ENCODE assay signal across 28 cellular contexts in genomic region chr7:127896683-127897082, GRCh38.
"Had no signal": no experiment of that assay in that cellular context is flagged by ENCODE, and none has a peak within 500 bp of the region (broad histone marks: within the 10 kb centered on the region; RNA-seq: fewer than 3 reads in every experiment).

No MANE protein-coding gene starts in this region.

- H3K27ac Mint-ChIP-seq: mesothelial cell of epicardium, naive B cell, nephron, neural progenitor cell, progenitor cell of endocrine pancreas had no signal

- H3K27me3 ChIP-seq: esophagus muscularis mucosa, foreskin keratinocyte, gastroesophageal sphincter, heart left ventricle, hepatocyte, left lung, neural progenitor cell, stomach, thyroid gland had no signal

- H3K9me3 ChIP-seq: esophagus muscularis mucosa, gastroesophageal sphincter, heart left ventricle, left lung, mucosa of descending colon, stomach, thyroid gland had no signal

- H3K36me3 ChIP-seq: neural progenitor cell, thyroid gland had no signal

- H3K4me3 Mint-ChIP-seq: mesothelial cell of epicardium, naive B cell, nephron, neural progenitor cell had no signal

- H3K4me1 Mint-ChIP-seq: neural progenitor cell had no signal

- H3K27me3 Mint-ChIP-seq: naive B cell, progenitor cell of endocrine pancreas had no signal

- H3K4me3 ChIP-seq: coronary artery, esophagus muscularis mucosa, gastroesophageal sphincter, heart left ventricle, hepatocyte, left lung, mucosa of descending colon, neural progenitor cell, smooth muscle cell, stomach, thyroid gland had no signal

- H3K9me3 Mint-ChIP-seq: mesothelial cell of epicardium, naive B cell, nephron had no signal

- H3K27ac ChIP-seq: coronary artery, esophagus muscularis mucosa, foreskin keratinocyte, gastroesophageal sphincter, heart left ventricle, left lung, neural progenitor cell, parathyroid adenoma, stomach, thyroid gland had no signal

- DNase-seq: dermis blood vessel endothelial cell; effector memory CD4-positive, alpha-beta T cell; foreskin keratinocyte; heart left ventricle; left cardiac atrium; left lung; mesenchymal stem cell; mucosa of descending colon; naive B cell; stimulated activated CD4-positive, alpha-beta T cell treated with anti-CD3 and anti-CD28 coated beads, Interleukin-12 subunit alpha, Interleukin-12 subunit beta, amount 100 ng/mL, for 4 hours; stimulated activated CD4-positive, alpha-beta T cell treated with anti-CD3 and anti-CD28 coated beads, Interleukin-1b, Interleukin-23, amount 100 ng/mL, for 48 hours; stimulated activated CD4-positive, alpha-beta T cell treated with anti-CD3 and anti-CD28 coated beads, Interleukin-4, amount 100 ng/mL, for 1 hour; stimulated activated CD8-positive, alpha-beta memory T cell treated with anti-CD3 and anti-CD28 coated beads, Interleukin-4, amount 100 ng/mL, for 48 hours; stimulated activated naive CD4-positive, alpha-beta T cell; stomach; thyroid gland; trophoblast cell had no signal

- ATAC-seq: gastroesophageal sphincter, heart left ventricle, left cardiac atrium, left lung, mucosa of descending colon, sciatic nerve had no signal
